ENCODE assay signal across 32 cellular contexts in genomic region chr20:1396264-1396663, GRCh38. TPM values are rescaled to one million over a fixed set of nuclear protein-coding genes. Genes with fewer than 3 reads are reported as not detected.
A peak's percentile ranks its signal among the peaks of the same experiment; 100 is the strongest.
DNase-seq lines count a peak whose midpoint lies in the region; ATAC-seq, FAIRE-seq and TF ChIP-seq lines count a peak whose summit lies in the region.
"Had no signal": no experiment of that assay in that cellular context is flagged by ENCODE, and none has a peak within 500 bp of the region (broad histone marks: within the 10 kb centered on the region; RNA-seq: fewer than 3 reads in every experiment).

No MANE protein-coding gene starts in this region.

- TF ChIP-seq CTCF in endothelial cell of umbilical vein (IDR thresholded peaks at IDR 0.05; ENCODE audit: extremely low read depth in 1 of 2, insufficient read depth in 1 of 2, low read depth in 1 of 2, low read length in 2 of 2) (no peak), upper lobe of left lung (IDR thresholded peaks at IDR 0.05) (no peak)

- H3K4me1 ChIP-seq in endothelial cell of umbilical vein (ENCODE audit: control insufficient read depth, extremely low read depth, insufficient read depth, low read length) (peaks cover 62% of the 10 kb centered on the region), upper lobe of left lung (peaks cover 18 to 39% (median 35%) of the 10 kb centered on the region in 4 donors)

- ATAC-seq in upper lobe of left lung (ENCODE audit: low FRiP score in 2 of 2) (no peak), HG03432 (IDR thresholded peaks at IDR 0.05; ENCODE audit: unreplicated experiment) (no peak)
- ATAC-seq: activated naive CD8-positive, alpha-beta T cell treated with anti-CD3 and anti-CD28 coated beads, Interleukin-2, amount 50 U/mL, for 24 hours; effector memory CD8-positive, alpha-beta T cell; esophagus mucosa; HCT116; natural killer cell had no signal

- H3K4me3 ChIP-seq in endothelial cell of umbilical vein (replicated peaks in 1 of 3; ENCODE audit: insufficient read depth in 1 of 3, low read depth in 1 of 3, low read length in 3 of 3) (no peak overlapping the region), upper lobe of left lung (no peak overlapping the region)
- H3K4me3 ChIP-seq: coronary artery, SJCRH30 had no signal

- no peaks in the 10 kb centered on the region for H3K9me1 ChIP-seq in endothelial cell of umbilical vein (replicated peaks; ENCODE audit: control insufficient read depth, extremely low read depth, insufficient read depth, low read length)

- intact Hi-C loops in endothelial cell of umbilical vein (cut with micrococcal nuclease): loop anchor here (1.0 kb wide), 2 partner anchors 20 to 73 kb away; no protein-coding TSS in a partner anchor

- DNase-seq in T-helper 1 cell: no peak
- peak; percentile 20 for DNase-seq in KBM-7
- peak; percentile 74 for DNase-seq in endothelial cell of umbilical vein (ENCODE audit: low read depth, low spot score)
- DNase-seq in upper lobe of left lung: no peak
- DNase-seq in EL: no peak
- DNase-seq in kidney tubule cell (ENCODE audit: low spot score): no peak
- DNase-seq: 8988T; activated B cell treated with CpG ODN at 0.5 μM for 24 hours; activated CD4-positive, alpha-beta T cell treated with anti-CD3 and anti-CD28 coated beads, Interleukin-2, amount 50 U/mL, for 1 hour; activated gamma-delta T cell; activated naive CD8-positive, alpha-beta T cell treated with anti-CD3 and anti-CD28 coated beads, Interleukin-2, amount 50 U/mL, for 24 hours; activated T-cell treated with anti-CD3 and anti-CD28 coated beads, Interleukin-2, amount 50 U/mL, for 24 hours; caudate nucleus; CD4-positive, alpha-beta memory T cell; effector memory CD8-positive, alpha-beta T cell; kidney; natural killer cell; NCI-H1092; NCI-H187; NCI-H2171; NCI-H82; SJCRH30; stimulated activated CD4-positive, alpha-beta T cell treated with anti-CD3 and anti-CD28 coated beads, Interleukin-4, amount 100 ng/mL, for 24 hours; substantia nigra had no signal

- no peak overlapping the region for H3K4me3 Mint-ChIP-seq in T-helper 1 cell treated with Interleukin-12 subunit alpha and Interleukin-12 subunit beta and Interleukin-4 antibody, amounts not matched to agents 30 μg/mL and 1 μg/mL, for 36 hours
- H3K4me3 Mint-ChIP-seq: activated B cell treated with CpG ODN at 0.5 μM for 24 hours; activated naive CD8-positive, alpha-beta T cell treated with anti-CD3 and anti-CD28 coated beads, Interleukin-2, amount 50 U/mL, for 24 hours; activated T-cell treated with anti-CD3 and anti-CD28 coated beads, Interleukin-2, amount 50 U/mL, for 24 hours; CD4-positive, alpha-beta memory T cell; natural killer cell had no signal

- H3K36me3 Mint-ChIP-seq in T-helper 1 cell treated with Interleukin-12 subunit alpha and Interleukin-12 subunit beta and Interleukin-4 antibody, amounts not matched to agents 30 μg/mL and 1 μg/mL, for 36 hours (ENCODE audit: low read depth): peaks cover 4% of the 10 kb centered on the region

- peaks cover 10% of the 10 kb centered on the region for H3K9me3 Mint-ChIP-seq in T-helper 1 cell treated with Interleukin-12 subunit alpha and Interleukin-12 subunit beta and Interleukin-4 antibody, amounts not matched to agents 30 μg/mL and 1 μg/mL, for 36 hours
- H3K9me3 Mint-ChIP-seq: activated B cell treated with CpG ODN at 0.5 μM for 24 hours; activated naive CD8-positive, alpha-beta T cell treated with anti-CD3 and anti-CD28 coated beads, Interleukin-2, amount 50 U/mL, for 24 hours; activated T-cell treated with anti-CD3 and anti-CD28 coated beads, Interleukin-2, amount 50 U/mL, for 24 hours; effector memory CD8-positive, alpha-beta T cell; natural killer cell had no signal

- no peak for TF ChIP-seq EP300 in upper lobe of left lung (IDR thresholded peaks at IDR 0.05)

- POLR2A ChIA-PET in endothelial cell of umbilical vein (lab: Charles Lee): no interaction called here

- H3K9me3 ChIP-seq in endothelial cell of umbilical vein (replicated peaks; ENCODE audit: control insufficient read depth, insufficient read depth, low read length): peaks cover 4% of the 10 kb centered on the region
- no peaks in the 10 kb centered on the region for H3K9me3 ChIP-seq in upper lobe of left lung
- H3K9me3 ChIP-seq: SJCRH30 had no signal

- H4K20me1 ChIP-seq in endothelial cell of umbilical vein (replicated peaks; ENCODE audit: control insufficient read depth, extremely low read depth, insufficient read depth, low read length): no peaks in the 10 kb centered on the region

- H3K36me3 ChIP-seq in endothelial cell of umbilical vein (ENCODE audit: control insufficient read depth in 2 of 2, extremely low read depth in 1 of 2, insufficient read depth in 2 of 2, low read length in 2 of 2): no peaks in the 10 kb centered on the region
- no peaks in the 10 kb centered on the region for H3K36me3 ChIP-seq in upper lobe of left lung
- H3K36me3 ChIP-seq: SJCRH30 had no signal

- peaks cover 23% of the 10 kb centered on the region for H3K79me2 ChIP-seq in endothelial cell of umbilical vein (ENCODE audit: control insufficient read depth, insufficient read depth, low read length)

- H3K27ac ChIP-seq in endothelial cell of umbilical vein (ENCODE audit: insufficient read depth, low read depth, low read length) (peak overlapping the region; percentile 87), upper lobe of left lung (peak overlapping the region; percentile 14 to 79 (median 38))
- H3K27ac ChIP-seq: coronary artery, SJCRH30 had no signal

- H3K27me3 ChIP-seq in endothelial cell of umbilical vein (ENCODE audit: control insufficient read depth in 2 of 2, insufficient read depth in 2 of 2, low read length in 2 of 2): no peaks in the 10 kb centered on the region
- no peaks in the 10 kb centered on the region for H3K27me3 ChIP-seq in upper lobe of left lung
- H3K27me3 ChIP-seq: SJCRH30 had no signal

- in situ Hi-C loops in KBM-7 (cut with MboI; ENCODE audit: low pct_unique_long_range_greater_than_20kb, low sequenced_read_pairs): no loop called here

- FAIRE-seq in endothelial cell of umbilical vein (lab: Jason Lieb, UNC): peak; percentile 68
- FAIRE-seq: astrocyte, D721Med, GM12891, kidney had no signal

- BruUV-seq in endothelial cell of umbilical vein (replicated peaks; lab: Mats Ljungman, UMichigan): no TSS peak

- dilution Hi-C loops in endothelial cell of umbilical vein (cut with MboI; ENCODE audit: extremely low pct_ligation_motif_present, low sequenced_read_pairs): no loop called here

- TF ChIP-seq POLR2A in endothelial cell of umbilical vein (IDR thresholded peaks at IDR 0.05; ENCODE audit: low read depth, low read length) (peak; percentile 57), upper lobe of left lung (IDR thresholded peaks at IDR 0.05) (no peak)

- H3K27ac Mint-ChIP-seq in T-helper 1 cell treated with Interleukin-12 subunit alpha and Interleukin-12 subunit beta and Interleukin-4 antibody, amounts not matched to agents 30 μg/mL and 1 μg/mL, for 36 hours: peak overlapping the region; percentile 14
- H3K27ac Mint-ChIP-seq: activated naive CD8-positive, alpha-beta T cell treated with anti-CD3 and anti-CD28 coated beads, Interleukin-2, amount 50 U/mL, for 24 hours; activated T-cell treated with anti-CD3 and anti-CD28 coated beads, Interleukin-2, amount 50 U/mL, for 24 hours; effector memory CD8-positive, alpha-beta T cell; natural killer cell had no signal

- WGBS in upper lobe of left lung, 2 donors: 50 to 55% methylated on average over 1 of the region's 1 CpG

- peak overlapping the region; percentile 36 for H3K4me2 ChIP-seq in endothelial cell of umbilical vein (ENCODE audit: insufficient read depth, low read length)

- CTCF ChIA-PET in endothelial cell of umbilical vein (lab: Charles Lee): interaction anchor here (0.6 to 2.7 kb wide), 5 partner anchors 9 to 73 kb away, joined by 3 to 15 read pairs (median 4); no protein-coding TSS in a partner anchor

- H3K9ac ChIP-seq in endothelial cell of umbilical vein (replicated peaks; ENCODE audit: extremely low read depth, insufficient read depth, low read length): peak overlapping the region; percentile 64

- peaks cover 37% of the 10 kb centered on the region for H3K27me3 Mint-ChIP-seq in T-helper 1 cell treated with Interleukin-12 subunit alpha and Interleukin-12 subunit beta and Interleukin-4 antibody, amounts not matched to agents 30 μg/mL and 1 μg/mL, for 36 hours (ENCODE audit: low read depth)
- H3K27me3 Mint-ChIP-seq: activated B cell treated with CpG ODN at 0.5 μM for 24 hours; activated naive CD8-positive, alpha-beta T cell treated with anti-CD3 and anti-CD28 coated beads, Interleukin-2, amount 50 U/mL, for 24 hours; activated T-cell treated with anti-CD3 and anti-CD28 coated beads, Interleukin-2, amount 50 U/mL, for 24 hours; CD4-positive, alpha-beta memory T cell had no signal

- H2AFZ ChIP-seq in endothelial cell of umbilical vein (ENCODE audit: low read depth, low read length): no peak overlapping the region

- peaks cover 26% of the 10 kb centered on the region for H3K4me1 Mint-ChIP-seq in T-helper 1 cell treated with Interleukin-12 subunit alpha and Interleukin-12 subunit beta and Interleukin-4 antibody, amounts not matched to agents 30 μg/mL and 1 μg/mL, for 36 hours (ENCODE audit: low read depth)

TF ChIP-seq in endothelial cell of umbilical vein, 7 proteins besides CTCF, POLR2A, EP300 and RAD21:
- TF ChIP-seq MAX (IDR thresholded peaks at IDR 0.05; ENCODE audit: insufficient read depth, insufficient read length) (no peak), EZH2 (IDR thresholded peaks at IDR 0.05; ENCODE audit: borderline replicate concordance, low read depth, low read length, severe bottlenecking) (no peak), JUN (IDR thresholded peaks at IDR 0.05; ENCODE audit: borderline replicate concordance, insufficient read depth, insufficient read length, low read depth) (peak; percentile 71), FOS (IDR thresholded peaks at IDR 0.05; ENCODE audit: borderline replicate concordance, insufficient read depth, low read length) (peak; percentile 86), MYC (IDR thresholded peaks at IDR 0.05; ENCODE audit: low read depth, low read length) (no peak), POLR2AphosphoS5 (IDR thresholded peaks at IDR 0.05; ENCODE audit: insufficient read depth, low read depth, low read length) (peak; percentile 57), GATA2 (IDR thresholded peaks at IDR 0.05; ENCODE audit: insufficient read depth, insufficient read length, low read depth, low read length) (no peak)
TF ChIP-seq in endothelial cell of umbilical vein: peak in this region for 3.

RNA-seq across cellular contexts. Expression of gene FKBP1A, which starts 3.4 kb away (rescaled TPM):
- total RNA-seq in endothelial cell of umbilical vein: 968 and 982 TPM in 2 replicates
- polyA plus RNA-seq in endothelial cell of umbilical vein: 1,861 and 1,972 TPM in 2 replicates
- 1,632 and 1,874 TPM in 2 replicates for polyA plus RNA-seq in endothelial cell of umbilical vein (2011; cell fraction: cytosol; rRNA removed)
- 571 and 678 TPM in 2 replicates for polyA plus RNA-seq in endothelial cell of umbilical vein (2011; cell fraction: nucleus; rRNA removed)
- 1,466 and 1,504 TPM in 2 replicates for polyA plus RNA-seq in endothelial cell of umbilical vein (2012)
- polyA minus RNA-seq in endothelial cell of umbilical vein: 1,622 and 1,688 TPM in 2 replicates
- 59.7 TPM for polyA minus RNA-seq in endothelial cell of umbilical vein (2011; cell fraction: cytosol; rRNA and poly(A)+ RNA removed)
- 209 and 300 TPM in 2 replicates for polyA minus RNA-seq in endothelial cell of umbilical vein (2011; cell fraction: nucleus; rRNA and poly(A)+ RNA removed)
- 100 to 1,000 TPM in 5 of 6 donors, 10 to 100 TPM in 1; 75.4 to 328 (median 160) TPM for total RNA-seq in upper lobe of left lung

Comparison
In these comparisons a context has a peak if more than half of its experiments do, and no peak if none do; other contexts are left out.
1. DNase-seq: peak in KBM-7 (single experiment) and endothelial cell of umbilical vein (single experiment); none in T-helper 1 cell (0 of 5), upper lobe of left lung (0 of 2), EL (single experiment) and kidney tubule cell (single experiment).